Comparison of ENCODE assay signal across 8 cellular contexts in genomic region chr9:93566408-93567270, GRCh38. TPM values are rescaled to one million over a fixed set of nuclear protein-coding genes. Genes with fewer than 3 reads are reported as not detected.
A peak's percentile ranks its signal among the peaks of the same experiment; 100 is the strongest.
DNase-seq lines count a peak whose midpoint lies in the region; ATAC-seq and TF ChIP-seq lines count a peak whose summit lies in the region.

No MANE protein-coding gene starts in this region.

- peak overlapping the region; percentile 80 for H3K4me3 ChIP-seq in OCI-LY3 (ENCODE audit: low read length)
- peak overlapping the region; percentile 72 for H3K4me3 ChIP-seq in epithelial cell of proximal tubule (ENCODE audit: low read depth, low read length)
- H3K4me3 ChIP-seq in mucosa of rectum (ENCODE audit: low read length in 2 of 2) = peak overlapping the region; percentile 73 to 77

- peak overlapping the region; percentile 86 for H3K4me2 ChIP-seq in OCI-LY3 (ENCODE audit: low read length)

- DNase-seq in DMS114 treated with DMSO at 0.1 percent for 48 hours (lab: John Stamatoyannopoulos, UW; ENCODE audit: unreplicated experiment) (peak; percentile 77), HuH-7.5 (ENCODE audit: low spot score) (peak; percentile 94), activated T-cell treated with anti-CD3 and anti-CD28 coated beads for 48 hours (ENCODE audit: low read depth) (peak; percentile 100), epithelial cell of proximal tubule (ENCODE audit: low read depth) (peak; percentile 35)
- DNase-seq in stimulated activated CD8-positive, alpha-beta memory T cell treated with anti-CD3 and anti-CD28 coated beads, Interleukin-4, amount 100 ng/mL, for 48 hours = peak; percentile 100

- no peaks in the 10 kb centered on the region for H3K79me2 ChIP-seq in OCI-LY3 (ENCODE audit: low read length)

- peak overlapping the region; percentile 83 for H3K9ac ChIP-seq in OCI-LY3 (ENCODE audit: low read length)
- peak overlapping the region; percentile 90 to 92 for H3K9ac ChIP-seq in mucosa of rectum (ENCODE audit: low read depth in 1 of 2, low read length in 2 of 2)

- H2AFZ ChIP-seq in OCI-LY3 (ENCODE audit: low read depth, low read length) = 0 out of 2 replicates have a peak overlapping the region, but pooled peaks have one; percentile 15

- H3K27ac ChIP-seq in OCI-LY3 (ENCODE audit: low read length) (peak overlapping the region; percentile 54), mucosa of rectum (ENCODE audit: low read depth in 2 of 2, low read length in 2 of 2) (peak overlapping the region; percentile 90 to 93)

- H4K20me1 ChIP-seq in OCI-LY3 (ENCODE audit: insufficient read depth, low read length) = peaks cover 5% of the 10 kb centered on the region; the same call in 1 of the 2 replicates

- ATAC-seq in GM21526 (IDR thresholded peaks at IDR 0.05; ENCODE audit: low FRiP score, unreplicated experiment) = peak; percentile 87

- TF ChIP-seq CTCF in OCI-LY3 (IDR thresholded peaks at IDR 0.05; ENCODE audit: low read depth, low read length) (peak; percentile 86), epithelial cell of proximal tubule (conservative IDR thresholded peaks at IDR 0.05; ENCODE audit: low read depth, low read length) (peak; percentile 92)

- 0 out of 2 replicates have a peak, but pooled peaks cover 3% of the 10 kb centered on the region for H3K9me3 ChIP-seq in OCI-LY3 (ENCODE audit: insufficient read depth, low read length)
- H3K9me3 ChIP-seq in mucosa of rectum (ENCODE audit: control insufficient read depth in 2 of 2, low read length in 2 of 2) = no peaks in the 10 kb centered on the region

- H3K4me1 ChIP-seq in OCI-LY3 (ENCODE audit: low read length) = peaks cover 24% of the 10 kb centered on the region
- H3K4me1 ChIP-seq in mucosa of rectum (ENCODE audit: control insufficient read depth in 2 of 2, insufficient read depth in 2 of 2, low read length in 2 of 2) = peaks cover 9 to 10% of the 10 kb centered on the region in 2 donors

- H3K27me3 ChIP-seq in OCI-LY3 (ENCODE audit: low read depth, low read length) (no peaks in the 10 kb centered on the region), mucosa of rectum (ENCODE audit: control insufficient read depth in 2 of 2, insufficient read depth in 2 of 2, low read length in 2 of 2) (no peaks in the 10 kb centered on the region)

- peaks cover 33% of the 10 kb centered on the region for H3K36me3 ChIP-seq in OCI-LY3 (replicated peaks; ENCODE audit: low read depth, low read length)
- H3K36me3 ChIP-seq in mucosa of rectum (ENCODE audit: control insufficient read depth in 2 of 2, insufficient read depth in 2 of 2, low read length in 2 of 2) = peaks cover 24 to 28% of the 10 kb centered on the region in 2 donors

RNA-seq across cellular contexts. Expression of gene PHF2, which starts 9.7 kb away (rescaled TPM):
- total RNA-seq in epithelial cell of proximal tubule = 11.4 and 16.2 TPM in 2 replicates

Comparison
In these comparisons a context has a peak if more than half of its experiments do, and no peak if none do; other contexts are left out.
1. Peak in every context shown above with its lines: DNase-seq, ATAC-seq, H3K4me3 ChIP-seq and H3K27ac ChIP-seq.
2. DNase-seq: peak in every context shown above with its lines; median percentile 100 in activated T-cell treated with anti-CD3 and anti-CD28 coated beads for 48 hours; 100 in stimulated activated CD8-positive, alpha-beta memory T cell treated with anti-CD3 and anti-CD28 coated beads, Interleukin-4, amount 100 ng/mL, for 48 hours; 94 in HuH-7.5; 77 in DMS114 treated with DMSO at 0.1 percent for 48 hours; 35 in epithelial cell of proximal tubule.